ENCODE assay signal across 1 cellular context in the genomic region with DNA sequence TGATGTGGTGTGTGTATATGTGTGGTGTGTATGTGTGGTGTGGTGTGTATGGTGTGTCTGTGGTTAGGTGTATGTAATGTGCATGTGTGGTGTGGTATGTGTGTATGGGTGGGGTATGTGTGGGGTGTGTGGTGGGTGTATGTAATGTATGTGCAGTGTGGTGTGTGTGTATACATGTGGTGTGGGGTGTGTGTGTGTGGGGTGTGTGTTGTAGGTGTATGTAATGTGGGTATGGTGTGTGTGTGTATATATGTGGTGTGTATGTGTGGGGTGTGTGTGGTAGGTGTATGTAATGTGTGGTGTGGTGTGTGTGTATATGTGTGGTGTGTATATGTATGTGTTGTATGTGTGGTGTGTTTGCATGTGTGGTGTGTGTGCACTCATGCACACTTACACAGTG.
A peak's percentile ranks its signal among the peaks of the same experiment; 100 is the strongest.
TF ChIP-seq lines count a peak whose summit lies in the region.

No MANE protein-coding gene starts in this region.

TF ChIP-seq in HepG2, 621 proteins besides CTCF, POLR2A, EP300 and RAD21 (continued from another document and continues in another):
- TF ChIP-seq, protein P1, sequence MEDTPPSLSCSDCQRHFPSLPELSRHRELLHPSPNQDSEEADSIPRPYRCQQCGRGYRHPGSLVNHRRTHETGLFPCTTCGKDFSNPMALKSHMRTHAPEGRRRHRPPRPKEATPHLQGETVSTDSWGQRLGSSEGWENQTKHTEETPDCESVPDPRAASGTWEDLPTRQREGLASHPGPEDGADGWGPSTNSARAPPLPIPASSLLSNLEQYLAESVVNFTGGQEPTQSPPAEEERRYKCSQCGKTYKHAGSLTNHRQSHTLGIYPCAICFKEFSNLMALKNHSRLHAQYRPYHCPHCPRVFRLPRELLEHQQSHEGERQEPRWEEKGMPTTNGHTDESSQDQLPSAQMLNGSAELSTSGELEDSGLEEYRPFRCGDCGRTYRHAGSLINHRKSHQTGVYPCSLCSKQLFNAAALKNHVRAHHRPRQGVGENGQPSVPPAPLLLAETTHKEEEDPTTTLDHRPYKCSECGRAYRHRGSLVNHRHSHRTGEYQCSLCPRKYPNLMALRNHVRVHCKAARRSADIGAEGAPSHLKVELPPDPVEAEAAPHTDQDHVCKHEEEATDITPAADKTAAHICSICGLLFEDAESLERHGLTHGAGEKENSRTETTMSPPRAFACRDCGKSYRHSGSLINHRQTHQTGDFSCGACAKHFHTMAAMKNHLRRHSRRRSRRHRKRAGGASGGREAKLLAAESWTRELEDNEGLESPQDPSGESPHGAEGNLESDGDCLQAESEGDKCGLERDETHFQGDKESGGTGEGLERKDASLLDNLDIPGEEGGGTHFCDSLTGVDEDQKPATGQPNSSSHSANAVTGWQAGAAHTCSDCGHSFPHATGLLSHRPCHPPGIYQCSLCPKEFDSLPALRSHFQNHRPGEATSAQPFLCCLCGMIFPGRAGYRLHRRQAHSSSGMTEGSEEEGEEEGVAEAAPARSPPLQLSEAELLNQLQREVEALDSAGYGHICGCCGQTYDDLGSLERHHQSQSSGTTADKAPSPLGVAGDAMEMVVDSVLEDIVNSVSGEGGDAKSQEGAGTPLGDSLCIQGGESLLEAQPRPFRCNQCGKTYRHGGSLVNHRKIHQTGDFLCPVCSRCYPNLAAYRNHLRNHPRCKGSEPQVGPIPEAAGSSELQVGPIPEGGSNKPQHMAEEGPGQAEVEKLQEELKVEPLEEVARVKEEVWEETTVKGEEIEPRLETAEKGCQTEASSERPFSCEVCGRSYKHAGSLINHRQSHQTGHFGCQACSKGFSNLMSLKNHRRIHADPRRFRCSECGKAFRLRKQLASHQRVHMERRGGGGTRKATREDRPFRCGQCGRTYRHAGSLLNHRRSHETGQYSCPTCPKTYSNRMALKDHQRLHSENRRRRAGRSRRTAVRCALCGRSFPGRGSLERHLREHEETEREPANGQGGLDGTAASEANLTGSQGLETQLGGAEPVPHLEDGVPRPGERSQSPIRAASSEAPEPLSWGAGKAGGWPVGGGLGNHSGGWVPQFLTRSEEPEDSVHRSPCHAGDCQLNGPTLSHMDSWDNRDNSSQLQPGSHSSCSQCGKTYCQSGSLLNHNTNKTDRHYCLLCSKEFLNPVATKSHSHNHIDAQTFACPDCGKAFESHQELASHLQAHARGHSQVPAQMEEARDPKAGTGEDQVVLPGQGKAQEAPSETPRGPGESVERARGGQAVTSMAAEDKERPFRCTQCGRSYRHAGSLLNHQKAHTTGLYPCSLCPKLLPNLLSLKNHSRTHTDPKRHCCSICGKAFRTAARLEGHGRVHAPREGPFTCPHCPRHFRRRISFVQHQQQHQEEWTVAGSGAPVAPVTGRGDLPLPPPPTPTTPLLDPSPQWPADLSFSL (CRISPR knock-in tag; IDR thresholded peaks at IDR 0.05), result peak; percentile 87
- TF ChIP-seq, protein P2, sequence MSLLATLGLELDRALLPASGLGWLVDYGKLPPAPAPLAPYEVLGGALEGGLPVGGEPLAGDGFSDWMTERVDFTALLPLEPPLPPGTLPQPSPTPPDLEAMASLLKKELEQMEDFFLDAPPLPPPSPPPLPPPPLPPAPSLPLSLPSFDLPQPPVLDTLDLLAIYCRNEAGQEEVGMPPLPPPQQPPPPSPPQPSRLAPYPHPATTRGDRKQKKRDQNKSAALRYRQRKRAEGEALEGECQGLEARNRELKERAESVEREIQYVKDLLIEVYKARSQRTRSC (CRISPR knock-in tag; IDR thresholded peaks at IDR 0.05; ENCODE audit: low read depth), result no peak
- no peak for TF ChIP-seq MXI1 (IDR thresholded peaks at IDR 0.05; ENCODE audit: borderline replicate concordance, low read depth, low read length)
- TF ChIP-seq, protein P3, sequence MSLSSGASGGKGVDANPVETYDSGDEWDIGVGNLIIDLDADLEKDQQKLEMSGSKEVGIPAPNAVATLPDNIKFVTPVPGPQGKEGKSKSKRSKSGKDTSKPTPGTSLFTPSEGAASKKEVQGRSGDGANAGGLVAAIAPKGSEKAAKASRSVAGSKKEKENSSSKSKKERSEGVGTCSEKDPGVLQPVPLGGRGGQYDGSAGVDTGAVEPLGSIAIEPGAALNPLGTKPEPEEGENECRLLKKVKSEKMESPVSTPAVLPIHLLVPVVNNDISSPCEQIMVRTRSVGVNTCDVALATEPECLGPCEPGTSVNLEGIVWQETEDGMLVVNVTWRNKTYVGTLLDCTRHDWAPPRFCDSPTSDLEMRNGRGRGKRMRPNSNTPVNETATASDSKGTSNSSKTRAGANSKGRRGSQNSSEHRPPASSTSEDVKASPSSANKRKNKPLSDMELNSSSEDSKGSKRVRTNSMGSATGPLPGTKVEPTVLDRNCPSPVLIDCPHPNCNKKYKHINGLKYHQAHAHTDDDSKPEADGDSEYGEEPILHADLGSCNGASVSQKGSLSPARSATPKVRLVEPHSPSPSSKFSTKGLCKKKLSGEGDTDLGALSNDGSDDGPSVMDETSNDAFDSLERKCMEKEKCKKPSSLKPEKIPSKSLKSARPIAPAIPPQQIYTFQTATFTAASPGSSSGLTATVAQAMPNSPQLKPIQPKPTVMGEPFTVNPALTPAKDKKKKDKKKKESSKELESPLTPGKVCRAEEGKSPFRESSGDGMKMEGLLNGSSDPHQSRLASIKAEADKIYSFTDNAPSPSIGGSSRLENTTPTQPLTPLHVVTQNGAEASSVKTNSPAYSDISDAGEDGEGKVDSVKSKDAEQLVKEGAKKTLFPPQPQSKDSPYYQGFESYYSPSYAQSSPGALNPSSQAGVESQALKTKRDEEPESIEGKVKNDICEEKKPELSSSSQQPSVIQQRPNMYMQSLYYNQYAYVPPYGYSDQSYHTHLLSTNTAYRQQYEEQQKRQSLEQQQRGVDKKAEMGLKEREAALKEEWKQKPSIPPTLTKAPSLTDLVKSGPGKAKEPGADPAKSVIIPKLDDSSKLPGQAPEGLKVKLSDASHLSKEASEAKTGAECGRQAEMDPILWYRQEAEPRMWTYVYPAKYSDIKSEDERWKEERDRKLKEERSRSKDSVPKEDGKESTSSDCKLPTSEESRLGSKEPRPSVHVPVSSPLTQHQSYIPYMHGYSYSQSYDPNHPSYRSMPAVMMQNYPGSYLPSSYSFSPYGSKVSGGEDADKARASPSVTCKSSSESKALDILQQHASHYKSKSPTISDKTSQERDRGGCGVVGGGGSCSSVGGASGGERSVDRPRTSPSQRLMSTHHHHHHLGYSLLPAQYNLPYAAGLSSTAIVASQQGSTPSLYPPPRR (CRISPR knock-in tag; IDR thresholded peaks at IDR 0.05; ENCODE audit: borderline replicate concordance), result no peak
- TF ChIP-seq ZNF253 (CRISPR knock-in tag; IDR thresholded peaks at IDR 0.05; ENCODE audit: borderline replicate concordance), result no peak
- TF ChIP-seq, protein P4, sequence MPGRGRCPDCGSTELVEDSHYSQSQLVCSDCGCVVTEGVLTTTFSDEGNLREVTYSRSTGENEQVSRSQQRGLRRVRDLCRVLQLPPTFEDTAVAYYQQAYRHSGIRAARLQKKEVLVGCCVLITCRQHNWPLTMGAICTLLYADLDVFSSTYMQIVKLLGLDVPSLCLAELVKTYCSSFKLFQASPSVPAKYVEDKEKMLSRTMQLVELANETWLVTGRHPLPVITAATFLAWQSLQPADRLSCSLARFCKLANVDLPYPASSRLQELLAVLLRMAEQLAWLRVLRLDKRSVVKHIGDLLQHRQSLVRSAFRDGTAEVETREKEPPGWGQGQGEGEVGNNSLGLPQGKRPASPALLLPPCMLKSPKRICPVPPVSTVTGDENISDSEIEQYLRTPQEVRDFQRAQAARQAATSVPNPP (CRISPR knock-in tag; IDR thresholded peaks at IDR 0.05), result no peak
- TF ChIP-seq NRL (CRISPR knock-in tag; IDR thresholded peaks at IDR 0.05; ENCODE audit: borderline replicate concordance), result no peak
- TF ChIP-seq SP2 (CRISPR knock-in tag; IDR thresholded peaks at IDR 0.05), result no peak
- no peak for TF ChIP-seq ZNF160 (CRISPR knock-in tag; IDR thresholded peaks at IDR 0.05)
- no peak for TF ChIP-seq ZIK1 (CRISPR knock-in tag; IDR thresholded peaks at IDR 0.05; ENCODE audit: borderline replicate concordance, low read depth)
- TF ChIP-seq, protein P5, sequence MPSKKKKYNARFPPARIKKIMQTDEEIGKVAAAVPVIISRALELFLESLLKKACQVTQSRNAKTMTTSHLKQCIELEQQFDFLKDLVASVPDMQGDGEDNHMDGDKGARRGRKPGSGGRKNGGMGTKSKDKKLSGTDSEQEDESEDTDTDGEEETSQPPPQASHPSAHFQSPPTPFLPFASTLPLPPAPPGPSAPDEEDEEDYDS (CRISPR knock-in tag; IDR thresholded peaks at IDR 0.05), result no peak
- TF ChIP-seq ZNF780A (CRISPR knock-in tag; IDR thresholded peaks at IDR 0.05), result no peak
- TF ChIP-seq SRY (CRISPR knock-in tag; IDR thresholded peaks at IDR 0.05), result no peak
- no peak for TF ChIP-seq HNRNPLL (IDR thresholded peaks at IDR 0.05; ENCODE audit: low read depth, low read length, poor library complexity, severe bottlenecking)
- TF ChIP-seq CCAR2 (optimal IDR thresholded peaks at IDR 0.05; ENCODE audit: low read depth, low read length), result no peak
- TF ChIP-seq ZBTB42 (CRISPR knock-in tag; IDR thresholded peaks at IDR 0.05), result no peak
- TF ChIP-seq, protein P6, sequence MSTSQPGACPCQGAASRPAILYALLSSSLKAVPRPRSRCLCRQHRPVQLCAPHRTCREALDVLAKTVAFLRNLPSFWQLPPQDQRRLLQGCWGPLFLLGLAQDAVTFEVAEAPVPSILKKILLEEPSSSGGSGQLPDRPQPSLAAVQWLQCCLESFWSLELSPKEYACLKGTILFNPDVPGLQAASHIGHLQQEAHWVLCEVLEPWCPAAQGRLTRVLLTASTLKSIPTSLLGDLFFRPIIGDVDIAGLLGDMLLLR (CRISPR knock-in tag; IDR thresholded peaks at IDR 0.05), result no peak
- TF ChIP-seq MIER3 (CRISPR knock-in tag; IDR thresholded peaks at IDR 0.05; ENCODE audit: borderline replicate concordance), result no peak
- TF ChIP-seq, protein P7, sequence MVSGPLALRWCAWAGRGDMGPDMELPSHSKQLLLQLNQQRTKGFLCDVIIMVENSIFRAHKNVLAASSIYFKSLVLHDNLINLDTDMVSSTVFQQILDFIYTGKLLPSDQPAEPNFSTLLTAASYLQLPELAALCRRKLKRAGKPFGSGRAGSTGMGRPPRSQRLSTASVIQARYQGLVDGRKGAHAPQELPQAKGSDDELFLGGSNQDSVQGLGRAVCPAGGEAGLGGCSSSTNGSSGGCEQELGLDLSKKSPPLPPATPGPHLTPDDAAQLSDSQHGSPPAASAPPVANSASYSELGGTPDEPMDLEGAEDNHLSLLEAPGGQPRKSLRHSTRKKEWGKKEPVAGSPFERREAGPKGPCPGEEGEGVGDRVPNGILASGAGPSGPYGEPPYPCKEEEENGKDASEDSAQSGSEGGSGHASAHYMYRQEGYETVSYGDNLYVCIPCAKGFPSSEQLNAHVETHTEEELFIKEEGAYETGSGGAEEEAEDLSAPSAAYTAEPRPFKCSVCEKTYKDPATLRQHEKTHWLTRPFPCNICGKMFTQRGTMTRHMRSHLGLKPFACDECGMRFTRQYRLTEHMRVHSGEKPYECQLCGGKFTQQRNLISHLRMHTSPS (CRISPR knock-in tag; IDR thresholded peaks at IDR 0.05; ENCODE audit: low read depth), result no peak
- no peak for TF ChIP-seq TBL1XR1 (IDR thresholded peaks at IDR 0.05; ENCODE audit: borderline replicate concordance, low read length, partially characterized antibody)
- TF ChIP-seq, protein P8, sequence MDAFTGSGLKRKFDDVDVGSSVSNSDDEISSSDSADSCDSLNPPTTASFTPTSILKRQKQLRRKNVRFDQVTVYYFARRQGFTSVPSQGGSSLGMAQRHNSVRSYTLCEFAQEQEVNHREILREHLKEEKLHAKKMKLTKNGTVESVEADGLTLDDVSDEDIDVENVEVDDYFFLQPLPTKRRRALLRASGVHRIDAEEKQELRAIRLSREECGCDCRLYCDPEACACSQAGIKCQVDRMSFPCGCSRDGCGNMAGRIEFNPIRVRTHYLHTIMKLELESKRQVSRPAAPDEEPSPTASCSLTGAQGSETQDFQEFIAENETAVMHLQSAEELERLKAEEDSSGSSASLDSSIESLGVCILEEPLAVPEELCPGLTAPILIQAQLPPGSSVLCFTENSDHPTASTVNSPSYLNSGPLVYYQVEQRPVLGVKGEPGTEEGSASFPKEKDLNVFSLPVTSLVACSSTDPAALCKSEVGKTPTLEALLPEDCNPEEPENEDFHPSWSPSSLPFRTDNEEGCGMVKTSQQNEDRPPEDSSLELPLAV (CRISPR knock-in tag; conservative IDR thresholded peaks at IDR 0.05; ENCODE audit: low read depth), result no peak
- TF ChIP-seq CBX2 (IDR thresholded peaks at IDR 0.05; ENCODE audit: low read depth, low read length), result no peak
- no peak for TF ChIP-seq CBX2 (CRISPR knock-in tag; IDR thresholded peaks at IDR 0.05; ENCODE audit: low read depth)
- no peak for TF ChIP-seq TAF1 (CRISPR knock-in tag; IDR thresholded peaks at IDR 0.05)
- TF ChIP-seq, protein P9, sequence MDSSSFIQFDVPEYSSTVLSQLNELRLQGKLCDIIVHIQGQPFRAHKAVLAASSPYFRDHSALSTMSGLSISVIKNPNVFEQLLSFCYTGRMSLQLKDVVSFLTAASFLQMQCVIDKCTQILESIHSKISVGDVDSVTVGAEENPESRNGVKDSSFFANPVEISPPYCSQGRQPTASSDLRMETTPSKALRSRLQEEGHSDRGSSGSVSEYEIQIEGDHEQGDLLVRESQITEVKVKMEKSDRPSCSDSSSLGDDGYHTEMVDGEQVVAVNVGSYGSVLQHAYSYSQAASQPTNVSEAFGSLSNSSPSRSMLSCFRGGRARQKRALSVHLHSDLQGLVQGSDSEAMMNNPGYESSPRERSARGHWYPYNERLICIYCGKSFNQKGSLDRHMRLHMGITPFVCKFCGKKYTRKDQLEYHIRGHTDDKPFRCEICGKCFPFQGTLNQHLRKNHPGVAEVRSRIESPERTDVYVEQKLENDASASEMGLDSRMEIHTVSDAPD (CRISPR knock-in tag; IDR thresholded peaks at IDR 0.05), result no peak
- TF ChIP-seq NONO (IDR thresholded peaks at IDR 0.05), result peak; percentile 39; the same call in 1 of the 2 replicates
- no peak for TF ChIP-seq NONO (CRISPR knock-in tag; conservative IDR thresholded peaks at IDR 0.05)
- no peak for TF ChIP-seq SIN3A (IDR thresholded peaks at IDR 0.05; ENCODE audit: borderline replicate concordance, low read depth, low read length)
- peak; percentile 3; the same call in 1 of the 2 replicates for TF ChIP-seq RAD51 (IDR thresholded peaks at IDR 0.05; ENCODE audit: borderline replicate concordance)
- TF ChIP-seq ARNT2 (CRISPR knock-in tag; IDR thresholded peaks at IDR 0.05; ENCODE audit: low read depth), result no peak
- no peak for TF ChIP-seq SALL1 (CRISPR knock-in tag; IDR thresholded peaks at IDR 0.05)
- TF ChIP-seq ZNF891 (CRISPR knock-in tag; IDR thresholded peaks at IDR 0.05), result no peak
- no peak for TF ChIP-seq ZSCAN21 (CRISPR knock-in tag; IDR thresholded peaks at IDR 0.05; ENCODE audit: borderline replicate concordance)
- TF ChIP-seq XBP1 (CRISPR knock-in tag; IDR thresholded peaks at IDR 0.05), result no peak
- TF ChIP-seq FLYWCH1 (CRISPR knock-in tag; IDR thresholded peaks at IDR 0.05), result no peak
- TF ChIP-seq, protein P10, sequence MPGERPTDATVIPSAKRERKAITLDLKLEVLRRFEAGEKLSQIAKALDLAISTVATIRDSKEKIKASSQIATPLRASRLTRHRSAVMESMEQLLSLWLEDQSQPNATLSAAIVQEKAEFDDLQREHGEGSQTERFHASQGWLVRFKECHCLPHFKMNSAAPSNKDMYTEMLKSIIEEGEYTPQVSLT (CRISPR knock-in tag; IDR thresholded peaks at IDR 0.05; ENCODE audit: borderline replicate concordance, low read depth), result no peak
